In genomic region chr17:59903455-59903854, GRCh38 we compare ENCODE assay signal across 20 cellular contexts. TPM values are rescaled to one million over a fixed set of nuclear protein-coding genes. Genes with fewer than 3 reads are reported as not detected.
A peak's percentile ranks its signal among the peaks of the same experiment; 100 is the strongest.
DNase-seq lines count a peak whose midpoint lies in the region; ATAC-seq lines count a peak whose summit lies in the region.
"Had no signal": no experiment of that assay in that cellular context is flagged by ENCODE, and none has a peak within 500 bp of the region (broad histone marks: within the 10 kb centered on the region; RNA-seq: fewer than 3 reads in every experiment).

No MANE protein-coding gene starts in this region.

- H3K27ac Mint-ChIP-seq in activated naive CD4-positive, alpha-beta T cell treated with anti-CD3 and anti-CD28 coated beads, Interleukin-2, amount 50 U/mL, for 24 hours, result peak overlapping the region; percentile 87
- no peak overlapping the region for H3K27ac Mint-ChIP-seq in activated naive CD4-positive, alpha-beta T cell treated with anti-CD3 and anti-CD28 coated beads, Interleukin-2, amount 10 ng/mL, durations not matched to agents 7 days and 5 days
- peak overlapping the region; percentile 26 for H3K27ac Mint-ChIP-seq in activated naive CD8-positive, alpha-beta T cell treated with anti-CD3 and anti-CD28 coated beads, Interleukin-2, amount 50 U/mL, for 24 hours

- DNase-seq in NCI-H526 (lab: John Stamatoyannopoulos, UW), result peak; percentile 7 to 9
- no peak for DNase-seq in NCI-H526 treated with DMSO at 0.1 percent for 48 hours (lab: John Stamatoyannopoulos, UW)
- DNase-seq in activated naive CD4-positive, alpha-beta T cell treated with anti-CD3 and anti-CD28 coated beads, Interleukin-2, amount 10 ng/mL, durations not matched to agents 7 days and 5 days, result no peak
- no peak for DNase-seq in activated naive CD8-positive, alpha-beta T cell treated with anti-CD3 and anti-CD28 coated beads, Interleukin-2, amount 50 U/mL, for 24 hours
- no peak for DNase-seq in H4 (ENCODE audit: low spot score)
- DNase-seq: AML-193, DMS153, GF-D8, GM23248, MM.1S, NCI-H1092 treated with DMSO at 0.1 percent for 48 hours, NCI-H2081, NCI-H2171 treated with DMSO at 0.1 percent for 48 hours, NCI-H446, Peyer's patch, SHP77 treated with DMSO at 0.1 percent for 48 hours had no signal

- H3K9me3 Mint-ChIP-seq in activated naive CD4-positive, alpha-beta T cell treated with anti-CD3 and anti-CD28 coated beads, Interleukin-2, amount 50 U/mL, for 24 hours, result no peaks in the 10 kb centered on the region
- H3K9me3 Mint-ChIP-seq in activated naive CD4-positive, alpha-beta T cell treated with anti-CD3 and anti-CD28 coated beads, Interleukin-2, amount 10 ng/mL, durations not matched to agents 7 days and 5 days, result no peaks in the 10 kb centered on the region
- H3K9me3 Mint-ChIP-seq in activated naive CD8-positive, alpha-beta T cell treated with anti-CD3 and anti-CD28 coated beads, Interleukin-2, amount 50 U/mL, for 24 hours, result no peaks in the 10 kb centered on the region

- no peak for ATAC-seq in activated naive CD8-positive, alpha-beta T cell treated with anti-CD3 and anti-CD28 coated beads, Interleukin-2, amount 50 U/mL, for 24 hours
- ATAC-seq in GM21528 (IDR thresholded peaks at IDR 0.05; ENCODE audit: low FRiP score, unreplicated experiment) (no peak), HG02885 (IDR thresholded peaks at IDR 0.05; ENCODE audit: poor library complexity, unreplicated experiment) (no peak)
- ATAC-seq: HCT116 had no signal

- CTCF ChIA-PET in activated naive CD4-positive, alpha-beta T cell treated with anti-CD3 and anti-CD28 coated beads, Interleukin-2, amount 10 ng/mL, durations not matched to agents 7 days and 5 days (lab: Charles Lee), result interaction anchor here (1.9 kb wide), 1 partner anchor 152 kb away, joined by 4 read pairs; no protein-coding TSS in a partner anchor

- H3K36me3 Mint-ChIP-seq in activated naive CD4-positive, alpha-beta T cell treated with anti-CD3 and anti-CD28 coated beads, Interleukin-2, amount 50 U/mL, for 24 hours, result peaks cover 2% of the 10 kb centered on the region
- H3K36me3 Mint-ChIP-seq in activated naive CD4-positive, alpha-beta T cell treated with anti-CD3 and anti-CD28 coated beads, Interleukin-2, amount 10 ng/mL, durations not matched to agents 7 days and 5 days, result peaks cover 12% of the 10 kb centered on the region
- H3K36me3 Mint-ChIP-seq in activated naive CD8-positive, alpha-beta T cell treated with anti-CD3 and anti-CD28 coated beads, Interleukin-2, amount 50 U/mL, for 24 hours (ENCODE audit: low read depth), result peaks cover 17% of the 10 kb centered on the region

- no peak overlapping the region for H3K4me3 Mint-ChIP-seq in activated naive CD4-positive, alpha-beta T cell treated with anti-CD3 and anti-CD28 coated beads, Interleukin-2, amount 50 U/mL, for 24 hours
- no peak overlapping the region for H3K4me3 Mint-ChIP-seq in activated naive CD4-positive, alpha-beta T cell treated with anti-CD3 and anti-CD28 coated beads, Interleukin-2, amount 10 ng/mL, durations not matched to agents 7 days and 5 days
- H3K4me3 Mint-ChIP-seq in activated naive CD8-positive, alpha-beta T cell treated with anti-CD3 and anti-CD28 coated beads, Interleukin-2, amount 50 U/mL, for 24 hours, result no peak overlapping the region

- peaks cover 38% of the 10 kb centered on the region for H3K4me1 Mint-ChIP-seq in activated naive CD4-positive, alpha-beta T cell treated with anti-CD3 and anti-CD28 coated beads, Interleukin-2, amount 50 U/mL, for 24 hours
- H3K4me1 Mint-ChIP-seq in activated naive CD4-positive, alpha-beta T cell treated with anti-CD3 and anti-CD28 coated beads, Interleukin-2, amount 10 ng/mL, durations not matched to agents 7 days and 5 days, result peaks cover 12% of the 10 kb centered on the region
- H3K4me1 Mint-ChIP-seq in activated naive CD8-positive, alpha-beta T cell treated with anti-CD3 and anti-CD28 coated beads, Interleukin-2, amount 50 U/mL, for 24 hours, result peaks cover 27% of the 10 kb centered on the region

- H3K27me3 Mint-ChIP-seq in activated naive CD4-positive, alpha-beta T cell treated with anti-CD3 and anti-CD28 coated beads, Interleukin-2, amount 50 U/mL, for 24 hours, result no peaks in the 10 kb centered on the region
- H3K27me3 Mint-ChIP-seq in activated naive CD4-positive, alpha-beta T cell treated with anti-CD3 and anti-CD28 coated beads, Interleukin-2, amount 10 ng/mL, durations not matched to agents 7 days and 5 days, result no peaks in the 10 kb centered on the region
- H3K27me3 Mint-ChIP-seq in activated naive CD8-positive, alpha-beta T cell treated with anti-CD3 and anti-CD28 coated beads, Interleukin-2, amount 50 U/mL, for 24 hours, result no peaks in the 10 kb centered on the region

RNA-seq across cellular contexts. Expression of gene RPS6KB1, which starts 10.5 kb away (rescaled TPM):
- total RNA-seq in H4 (2014; rRNA removed; shearing (Covaris generic)), result 25.1 and 27.1 TPM in 2 replicates

RNA-seq across cellular contexts. Expression of gene TUBD1, which starts 10.7 kb away (rescaled TPM):
- 6.7 and 11.9 TPM in 2 replicates for total RNA-seq in H4 (2014; rRNA removed; shearing (Covaris generic))

Comparison
In these comparisons a context has a peak if more than half of its experiments do, and no peak if none do; other contexts are left out.
1. DNase-seq: peak in NCI-H526 (2 of 2); none in NCI-H526 treated with DMSO at 0.1 percent for 48 hours (single experiment), activated naive CD4-positive, alpha-beta T cell treated with anti-CD3 and anti-CD28 coated beads, Interleukin-2, amount 10 ng/mL, durations not matched to agents 7 days and 5 days (single experiment), activated naive CD8-positive, alpha-beta T cell treated with anti-CD3 and anti-CD28 coated beads, Interleukin-2, amount 50 U/mL, for 24 hours (single experiment) and H4 (single experiment).